1 cellular context compared by ENCODE assay signal in the genomic region with DNA sequence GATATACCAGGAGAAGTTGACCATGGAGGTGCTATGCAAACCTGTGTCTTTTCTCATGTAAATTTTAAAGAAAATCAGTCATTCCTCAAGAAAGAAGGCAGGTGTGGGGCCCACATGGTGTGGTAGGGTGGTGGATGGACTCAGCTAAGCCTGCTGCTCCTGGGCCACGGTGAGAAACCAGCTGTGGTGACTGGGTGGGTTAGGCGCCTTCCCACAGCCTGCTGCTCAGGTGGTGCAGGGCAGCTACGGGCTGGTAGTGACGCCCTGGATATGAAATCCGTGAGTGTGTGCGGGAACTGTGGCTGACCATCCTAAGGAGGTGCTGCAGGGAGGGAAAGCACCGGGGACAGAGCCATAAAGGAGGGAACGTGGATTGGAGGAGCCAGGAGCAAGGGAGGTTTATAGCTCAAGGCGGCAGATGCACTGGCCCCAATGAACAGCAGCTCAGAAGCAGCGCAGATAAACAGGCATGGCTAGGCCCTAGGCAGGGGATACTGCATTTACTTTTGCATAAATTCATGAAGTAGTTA.
TF ChIP-seq lines count a peak whose summit lies in the region.

No MANE protein-coding gene starts in this region.

TF ChIP-seq in GM23338, 12 proteins besides CTCF, POLR2A, EP300 and RAD21 (continued from another document):
- TF ChIP-seq, protein P1, sequence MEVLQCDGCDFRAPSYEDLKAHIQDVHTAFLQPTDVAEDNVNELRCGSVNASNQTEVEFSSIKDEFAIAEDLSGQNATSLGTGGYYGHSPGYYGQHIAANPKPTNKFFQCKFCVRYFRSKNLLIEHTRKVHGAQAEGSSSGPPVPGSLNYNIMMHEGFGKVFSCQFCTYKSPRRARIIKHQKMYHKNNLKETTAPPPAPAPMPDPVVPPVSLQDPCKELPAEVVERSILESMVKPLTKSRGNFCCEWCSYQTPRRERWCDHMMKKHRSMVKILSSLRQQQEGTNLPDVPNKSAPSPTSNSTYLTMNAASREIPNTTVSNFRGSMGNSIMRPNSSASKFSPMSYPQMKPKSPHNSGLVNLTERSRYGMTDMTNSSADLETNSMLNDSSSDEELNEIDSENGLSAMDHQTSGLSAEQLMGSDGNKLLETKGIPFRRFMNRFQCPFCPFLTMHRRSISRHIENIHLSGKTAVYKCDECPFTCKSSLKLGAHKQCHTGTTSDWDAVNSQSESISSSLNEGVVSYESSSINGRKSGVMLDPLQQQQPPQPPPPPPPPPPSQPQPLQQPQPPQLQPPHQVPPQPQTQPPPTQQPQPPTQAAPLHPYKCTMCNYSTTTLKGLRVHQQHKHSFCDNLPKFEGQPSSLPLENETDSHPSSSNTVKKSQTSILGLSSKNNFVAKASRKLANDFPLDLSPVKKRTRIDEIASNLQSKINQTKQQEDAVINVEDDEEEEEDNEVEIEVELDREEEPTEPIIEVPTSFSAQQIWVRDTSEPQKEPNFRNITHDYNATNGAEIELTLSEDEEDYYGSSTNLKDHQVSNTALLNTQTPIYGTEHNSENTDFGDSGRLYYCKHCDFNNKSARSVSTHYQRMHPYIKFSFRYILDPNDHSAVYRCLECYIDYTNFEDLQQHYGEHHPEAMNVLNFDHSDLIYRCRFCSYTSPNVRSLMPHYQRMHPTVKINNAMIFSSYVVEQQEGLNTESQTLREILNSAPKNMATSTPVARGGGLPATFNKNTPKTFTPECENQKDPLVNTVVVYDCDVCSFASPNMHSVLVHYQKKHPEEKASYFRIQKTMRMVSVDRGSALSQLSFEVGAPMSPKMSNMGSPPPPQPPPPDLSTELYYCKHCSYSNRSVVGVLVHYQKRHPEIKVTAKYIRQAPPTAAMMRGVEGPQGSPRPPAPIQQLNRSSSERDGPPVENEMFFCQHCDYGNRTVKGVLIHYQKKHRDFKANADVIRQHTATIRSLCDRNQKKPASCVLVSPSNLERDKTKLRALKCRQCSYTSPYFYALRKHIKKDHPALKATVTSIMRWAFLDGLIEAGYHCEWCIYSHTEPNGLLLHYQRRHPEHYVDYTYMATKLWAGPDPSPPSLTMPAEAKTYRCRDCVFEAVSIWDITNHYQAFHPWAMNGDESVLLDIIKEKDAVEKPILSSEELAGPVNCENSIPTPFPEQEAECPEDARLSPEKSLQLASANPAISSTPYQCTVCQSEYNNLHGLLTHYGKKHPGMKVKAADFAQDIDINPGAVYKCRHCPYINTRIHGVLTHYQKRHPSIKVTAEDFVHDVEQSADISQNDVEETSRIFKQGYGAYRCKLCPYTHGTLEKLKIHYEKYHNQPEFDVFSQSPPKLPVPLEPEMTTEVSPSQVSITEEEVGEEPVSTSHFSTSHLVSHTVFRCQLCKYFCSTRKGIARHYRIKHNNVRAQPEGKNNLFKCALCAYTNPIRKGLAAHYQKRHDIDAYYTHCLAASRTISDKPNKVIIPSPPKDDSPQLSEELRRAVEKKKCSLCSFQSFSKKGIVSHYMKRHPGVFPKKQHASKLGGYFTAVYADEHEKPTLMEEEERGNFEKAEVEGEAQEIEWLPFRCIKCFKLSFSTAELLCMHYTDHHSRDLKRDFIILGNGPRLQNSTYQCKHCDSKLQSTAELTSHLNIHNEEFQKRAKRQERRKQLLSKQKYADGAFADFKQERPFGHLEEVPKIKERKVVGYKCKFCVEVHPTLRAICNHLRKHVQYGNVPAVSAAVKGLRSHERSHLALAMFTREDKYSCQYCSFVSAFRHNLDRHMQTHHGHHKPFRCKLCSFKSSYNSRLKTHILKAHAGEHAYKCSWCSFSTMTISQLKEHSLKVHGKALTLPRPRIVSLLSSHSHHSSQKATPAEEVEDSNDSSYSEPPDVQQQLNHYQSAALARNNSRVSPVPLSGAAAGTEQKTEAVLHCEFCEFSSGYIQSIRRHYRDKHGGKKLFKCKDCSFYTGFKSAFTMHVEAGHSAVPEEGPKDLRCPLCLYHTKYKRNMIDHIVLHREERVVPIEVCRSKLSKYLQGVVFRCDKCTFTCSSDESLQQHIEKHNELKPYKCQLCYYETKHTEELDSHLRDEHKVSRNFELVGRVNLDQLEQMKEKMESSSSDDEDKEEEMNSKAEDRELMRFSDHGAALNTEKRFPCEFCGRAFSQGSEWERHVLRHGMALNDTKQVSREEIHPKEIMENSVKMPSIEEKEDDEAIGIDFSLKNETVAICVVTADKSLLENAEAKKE (CRISPR knock-in tag; IDR thresholded peaks at IDR 0.05): no peak
- TF ChIP-seq ZNF331 (CRISPR knock-in tag; IDR thresholded peaks at IDR 0.05; ENCODE audit: low read depth) (no peak), JUNB (IDR thresholded peaks at IDR 0.05; ENCODE audit: unreplicated experiment) (no peak), REST (IDR thresholded peaks at IDR 0.05; ENCODE audit: unreplicated experiment) (no peak), EZH2 (IDR thresholded peaks at IDR 0.05; ENCODE audit: low read depth, unreplicated experiment) (no peak), ETS1 (IDR thresholded peaks at IDR 0.05) (no peak), POLR2AphosphoS5 (IDR thresholded peaks at IDR 0.05; ENCODE audit: low read depth) (no peak), STAT1 (IDR thresholded peaks at IDR 0.05; ENCODE audit: unreplicated experiment) (no peak), ZNF114 (CRISPR knock-in tag; IDR thresholded peaks at IDR 0.05) (no peak), CREB1 (CRISPR knock-in tag; IDR thresholded peaks at IDR 0.05; ENCODE audit: low read depth) (no peak), EZH2phosphoT487 (IDR thresholded peaks at IDR 0.05; ENCODE audit: unreplicated experiment) (no peak)
